ENCODE assay signal across 8 cellular contexts in genomic region chr1:173869108-173869359, GRCh38. TPM values are rescaled to one million over a fixed set of nuclear protein-coding genes. Genes with fewer than 3 reads are reported as not detected.
DNase-seq lines count a peak whose midpoint lies in the region; ATAC-seq, FAIRE-seq and TF ChIP-seq lines count a peak whose summit lies in the region.

No MANE protein-coding gene starts in this region.

- no peak overlapping the region for H3K23ac ChIP-seq in H1 (ENCODE audit: insufficient read length)

- H3K36me3 ChIP-seq in NT2/D1 (ENCODE audit: insufficient read depth, insufficient read length, low read length) (peaks cover 64% of the 10 kb centered on the region), H1 (ENCODE audit: control insufficient read depth in 2 of 4, insufficient read depth in 4 of 4, low read length in 3 of 4) (peaks cover 24 to 47% (median 31%) of the 10 kb centered on the region in 4 experiments), neuron (ENCODE audit: insufficient read depth, low read length) (peaks cover 51% of the 10 kb centered on the region)

- H3K27me3 Mint-ChIP-seq in CD14-positive monocyte (ENCODE audit: low read depth in 3 of 3), result peaks cover 0 to 2% (median 0%) of the 10 kb centered on the region in 3 donors

- H3K4me3 ChIP-seq in NT2/D1 (ENCODE audit: insufficient read length, low read depth) (peak overlapping the region; percentile 69), H1 (ENCODE audit: extremely low read depth in 1 of 4, insufficient read depth in 2 of 4, low read depth in 3 of 4, low read length in 4 of 4) (peak overlapping the region; percentile 62 to 90 (median 80)), neuron (ENCODE audit: low read length) (peak overlapping the region; percentile 78)

- peak overlapping the region; percentile 17; the same call in 1 of the 2 replicates for H3K27ac ChIP-seq in H1 (ENCODE audit: low read depth, low read length)

- TF ChIP-seq CTCF in CD14-positive monocyte (IDR thresholded peaks at IDR 0.05), result no peak
- no peak for TF ChIP-seq CTCF in H1 (IDR thresholded peaks at IDR 0.05; ENCODE audit: control extremely low read depth in 1 of 3, insufficient read depth in 1 of 3, low read depth in 1 of 3, low read length in 3 of 3)

- H2AFZ ChIP-seq in H1 (ENCODE audit: low read length) (0 out of 2 replicates have a peak overlapping the region, but pooled peaks have one; percentile 74), neuron (ENCODE audit: low read depth, low read length) (peak overlapping the region; percentile 89)

- H2AK5ac ChIP-seq in H1 (ENCODE audit: low read depth, low read length), result no peak overlapping the region

- CTCF ChIA-PET in H1 (lab: Charles Lee; ENCODE audit: partially characterized antibody), result interaction anchor here (1.5 kb wide), 1 partner anchor 46 kb away, joined by 5 read pairs; no protein-coding TSS in a partner anchor

- H3K4me1 Mint-ChIP-seq in CD14-positive monocyte, result peaks cover 54% of the 10 kb centered on the region

- POLR2A ChIA-PET in H1 (lab: Charles Lee; ENCODE audit: partially characterized antibody), result interaction anchor here (1.0 to 13.3 kb wide), 33 partner anchors 8 to 1337 kb away, joined by 3 to 475 read pairs (median 9); partner anchors contain the start of genes CENPL, DARS2, PRDX6 and RC3H1

- ATAC-seq in HG02623 (IDR thresholded peaks at IDR 0.05; ENCODE audit: unreplicated experiment), result no peak
- no peak for ATAC-seq in HG03469 (IDR thresholded peaks at IDR 0.05; ENCODE audit: unreplicated experiment)

- peak overlapping the region; percentile 91 to 97 (median 94) for H3K27ac Mint-ChIP-seq in CD14-positive monocyte

- no peaks in the 10 kb centered on the region for H3K9me3 ChIP-seq in NT2/D1 (ENCODE audit: insufficient read depth, low read length)
- H3K9me3 ChIP-seq in H1 (ENCODE audit: insufficient read depth in 2 of 2, low read depth in 1 of 2, low read length in 1 of 2), result no peaks in the 10 kb centered on the region
- no peaks in the 10 kb centered on the region for H3K9me3 ChIP-seq in neuron (ENCODE audit: low read length)

- no peak overlapping the region for H3K18ac ChIP-seq in H1 (ENCODE audit: extremely low read depth, low read length)

- no peak overlapping the region for H2BK20ac ChIP-seq in H1 (ENCODE audit: low read length)

- no peak overlapping the region for H3K56ac ChIP-seq in H1 (replicated peaks; ENCODE audit: insufficient read length, low read depth, low read length)

- no peak overlapping the region for H2BK12ac ChIP-seq in H1 (ENCODE audit: low read depth, low read length)

- H4K20me1 ChIP-seq in H1 (replicated peaks in 1 of 2; ENCODE audit: control insufficient read depth in 1 of 2, insufficient read depth in 2 of 2, low read length in 2 of 2), result peaks cover 7 to 11% of the 10 kb centered on the region in 2 experiments

- H4K5ac ChIP-seq in H1 (ENCODE audit: insufficient read length, low read depth, low read length), result no peak overlapping the region

- H3K9me3 Mint-ChIP-seq in CD14-positive monocyte, result peaks cover 0 to 2% (median 0%) of the 10 kb centered on the region in 7 donors

- H3K79me1 ChIP-seq in H1 (ENCODE audit: low read depth, low read length), result no peaks in the 10 kb centered on the region; the same call in 1 of the 2 replicates

- H2BK120ac ChIP-seq in H1 (replicated peaks; ENCODE audit: low read depth, low read length), result no peak overlapping the region

- H3K4me3 Mint-ChIP-seq in CD14-positive monocyte, result peak overlapping the region; percentile 98 to 99

- FAIRE-seq in H1 (lab: Jason Lieb, UNC), result no peak

- intact Hi-C loops in CD14-positive monocyte (cut with micrococcal nuclease), result loop anchor here (2.0 to 10.0 kb wide), 5 partner anchors 42 to 394 kb away; partner anchors contain the start of gene PRDX6 (in 2 of the 2)

- no peak for TF ChIP-seq POLR2A in H1 (IDR thresholded peaks at IDR 0.05; ENCODE audit: control extremely low read depth in 1 of 2, low read depth in 2 of 2, low read length in 2 of 2)

- peaks cover 0 to 52% of the 10 kb centered on the region in 2 experiments; a peak in 3 of 4 replicates for H3K79me2 ChIP-seq in H1 (ENCODE audit: control insufficient read depth in 1 of 2, insufficient read depth in 2 of 2, low read length in 2 of 2)

- no peak overlapping the region for H2BK5ac ChIP-seq in H1 (ENCODE audit: low read depth, low read length)

- WGBS in H1 (ENCODE audit: extremely low coverage in 1 of 2, insufficient coverage in 1 of 2, insufficient read length in 1 of 2, insufficient replicate concordance in 2 of 2, low coverage in 1 of 2, low lambda C conversion rate in 2 of 2, missing lambda C conversion rate in 1 of 2), 2 experiments, result 13% methylated on average over 3 of the region's 3 CpGs; no CpG with 5 or more reads in 1 of the 2 experiments

- H4K8ac ChIP-seq in H1 (ENCODE audit: extremely low read depth, insufficient read depth, low read length), result no peak overlapping the region

- H3K4me1 ChIP-seq in NT2/D1 (ENCODE audit: insufficient read depth, insufficient read length) (no peaks in the 10 kb centered on the region), H1 (replicated peaks in 1 of 4; ENCODE audit: control insufficient read depth in 3 of 4, insufficient read depth in 4 of 4, low read length in 3 of 4) (peaks cover 2 to 10% (median 4%) of the 10 kb centered on the region in 4 experiments; a peak in 5 of 7 replicates), neuron (ENCODE audit: insufficient read depth, low read length) (peaks cover 36% of the 10 kb centered on the region)

- peaks cover 40 to 43% of the 10 kb centered on the region in 2 donors for H3K36me3 Mint-ChIP-seq in CD14-positive monocyte

- DNase-seq in CD14-positive monocyte (ENCODE audit: low spot score), result no peak
- DNase-seq in NT2/D1 (ENCODE audit: low read depth, low spot score), result no peak
- no peak for DNase-seq in H1 (ENCODE audit: low read depth in 1 of 2, low spot score in 2 of 2)
- DNase-seq in SKM-1 (lab: John Stamatoyannopoulos, UW; ENCODE audit: unreplicated experiment), result no peak
- DNase-seq in CD1c-positive myeloid dendritic cell (ENCODE audit: extremely low spot score), result no peak

- no peak overlapping the region for H4K91ac ChIP-seq in H1 (replicated peaks; ENCODE audit: insufficient read length, low read length)

- no peak overlapping the region for H3K4ac ChIP-seq in H1 (replicated peaks; ENCODE audit: insufficient read length, low read depth, low read length)

- H3K9ac ChIP-seq in NT2/D1 (ENCODE audit: insufficient read length, low read depth) (peak overlapping the region; percentile 59), H1 (replicated peaks in 1 of 4; ENCODE audit: extremely low read depth in 1 of 4, low read depth in 3 of 4, low read length in 3 of 4) (peak overlapping the region in 2 of 4 experiments; percentile 62 to 91; a peak in 5 of 7 replicates)

- peaks cover 3% of the 10 kb centered on the region for H3K23me2 ChIP-seq in H1 (ENCODE audit: low read depth, low read length)

- H3K27me3 ChIP-seq in NT2/D1 (ENCODE audit: insufficient read depth, insufficient read length) (no peaks in the 10 kb centered on the region), H1 (replicated peaks in 1 of 4; ENCODE audit: control insufficient read depth in 3 of 4, extremely low read depth in 1 of 4, insufficient read depth in 3 of 4, low read length in 3 of 4) (no peaks in the 10 kb centered on the region), neuron (ENCODE audit: insufficient read depth, low read length) (no peaks in the 10 kb centered on the region)

- no peak overlapping the region for H2BK15ac ChIP-seq in H1 (ENCODE audit: low read length)

- no peak for TF ChIP-seq RAD21 in H1 (IDR thresholded peaks at IDR 0.05 in 1 of 2, conservative IDR thresholded peaks at IDR 0.05 in 1 of 2; ENCODE audit: low read depth in 2 of 2, low read length in 2 of 2)

- peak overlapping the region; percentile 82 to 83 for H3K4me2 ChIP-seq in H1 (ENCODE audit: insufficient read depth in 1 of 2, low read depth in 2 of 2, low read length in 2 of 2)

- no peak for TF ChIP-seq EP300 in H1 (IDR thresholded peaks at IDR 0.05; ENCODE audit: borderline replicate concordance in 1 of 2, low read depth in 2 of 2, low read length in 2 of 2)

- H3K14ac ChIP-seq in H1 (ENCODE audit: insufficient read length), result no peak overlapping the region

RNA-seq across cellular contexts. Expression of gene ZBTB37, which starts 0.9 kb away (rescaled TPM):
- polyA plus RNA-seq in CD14-positive monocyte, result under 1 TPM; 0.87 to 0.91 TPM
- 11.3 and 12.5 TPM in 2 replicates for total RNA-seq in H1 (2021; fragmentation: NEBNext Ultra II Directional; extraction: Animal tissue kit (Norgen Biotek cat#: 25700))
- 1.6 and 1.7 TPM in 2 replicates for polyA plus RNA-seq in H1 (2011; rRNA removed)
- polyA plus RNA-seq in H1 (2011; cell fraction: cytosol; rRNA removed), result 2.5 TPM
- 5.2 TPM for polyA plus RNA-seq in H1 (2011; cell fraction: nucleus; rRNA removed)
- polyA plus RNA-seq in H1 (2012, experiment 1 of 2), result 1.6 to 4.6 TPM (median 2.8 TPM) in 4 replicates
- 0.14 TPM for polyA plus RNA-seq in H1 (2012, experiment 2 of 2)
- 3.3 TPM for polyA plus RNA-seq in H1 (2013, experiment 1 of 2)
- 2.8 TPM for polyA plus RNA-seq in H1 (2013, experiment 2 of 2)
- 27.7 and 32.6 TPM in 2 replicates for polyA minus RNA-seq in H1 (2011; rRNA and poly(A)+ RNA removed)
- polyA minus RNA-seq in H1 (2011; cell fraction: cytosol; rRNA and poly(A)+ RNA removed), result 5.9 TPM
- polyA minus RNA-seq in H1 (2011; cell fraction: nucleus; rRNA and poly(A)+ RNA removed), result 15.9 TPM

RNA-seq across cellular contexts. Expression of gene GAS5, which starts 1.2 kb away (rescaled TPM):
- 10 to 100 TPM; 90.4 to 92.0 TPM for polyA plus RNA-seq in CD14-positive monocyte
- total RNA-seq in H1 (2021; fragmentation: NEBNext Ultra II Directional; extraction: Animal tissue kit (Norgen Biotek cat#: 25700)), result 763 and 799 TPM in 2 replicates
- polyA plus RNA-seq in H1 (2011; rRNA removed), result 716 and 1,238 TPM in 2 replicates
- polyA plus RNA-seq in H1 (2011; cell fraction: cytosol; rRNA removed), result 1,318 TPM
- 616 TPM for polyA plus RNA-seq in H1 (2011; cell fraction: nucleus; rRNA removed)
- 903 to 1,125 TPM (median 1,026 TPM) in 4 replicates for polyA plus RNA-seq in H1 (2012, experiment 1 of 2)
- polyA plus RNA-seq in H1 (2012, experiment 2 of 2), result 245 TPM
- polyA plus RNA-seq in H1 (2013, experiment 1 of 2), result 730 TPM
- polyA plus RNA-seq in H1 (2013, experiment 2 of 2), result 658 TPM
- 674 and 729 TPM in 2 replicates for polyA minus RNA-seq in H1 (2011; rRNA and poly(A)+ RNA removed)
- polyA minus RNA-seq in H1 (2011; cell fraction: cytosol; rRNA and poly(A)+ RNA removed), result 428 TPM
- polyA minus RNA-seq in H1 (2011; cell fraction: nucleus; rRNA and poly(A)+ RNA removed), result 1,795 TPM

RNA-seq across cellular contexts. Expression of gene CENPL, which starts 44.4 kb away (rescaled TPM):
- polyA plus RNA-seq in CD14-positive monocyte, result 1 to 10 TPM in 1 of 2 donors, under 1 TPM in 1; 0.81 to 2.6 TPM
- 16.0 and 16.3 TPM in 2 replicates for total RNA-seq in H1 (2021; fragmentation: NEBNext Ultra II Directional; extraction: Animal tissue kit (Norgen Biotek cat#: 25700))
- polyA plus RNA-seq in H1 (2011; rRNA removed), result 4.5 and 6.6 TPM in 2 replicates
- polyA plus RNA-seq in H1 (2011; cell fraction: cytosol; rRNA removed), result 7.6 TPM
- polyA plus RNA-seq in H1 (2011; cell fraction: nucleus; rRNA removed), result 4.0 TPM
- 8.6 to 11.3 TPM (median 10.5 TPM) in 4 replicates for polyA plus RNA-seq in H1 (2012, experiment 1 of 2)
- polyA plus RNA-seq in H1 (2012, experiment 2 of 2), result 4.4 TPM
- polyA plus RNA-seq in H1 (2013, experiment 1 of 2), result 8.6 TPM
- polyA plus RNA-seq in H1 (2013, experiment 2 of 2), result 8.5 TPM
- 18.1 and 23.7 TPM in 2 replicates for polyA minus RNA-seq in H1 (2011; rRNA and poly(A)+ RNA removed)
- polyA minus RNA-seq in H1 (2011; cell fraction: cytosol; rRNA and poly(A)+ RNA removed), result 10.5 TPM
- polyA minus RNA-seq in H1 (2011; cell fraction: nucleus; rRNA and poly(A)+ RNA removed), result 19.5 TPM

RNA-seq across cellular contexts. Expression of gene DARS2, which starts 44.6 kb away (rescaled TPM):
- polyA plus RNA-seq in CD14-positive monocyte (1 to 10 TPM; 6.2 to 8.2 TPM), H1 (2011; rRNA removed) (15.8 and 21.0 TPM in 2 replicates)
- total RNA-seq in H1 (2021; fragmentation: NEBNext Ultra II Directional; extraction: Animal tissue kit (Norgen Biotek cat#: 25700)), result 35.2 and 35.7 TPM in 2 replicates
- 24.2 TPM for polyA plus RNA-seq in H1 (2011; cell fraction: cytosol; rRNA removed)
- polyA plus RNA-seq in H1 (2011; cell fraction: nucleus; rRNA removed), result 19.2 TPM
- polyA plus RNA-seq in H1 (2012, experiment 1 of 2), result 20.1 to 31.2 TPM (median 23.7 TPM) in 4 replicates
- 4.2 TPM for polyA plus RNA-seq in H1 (2012, experiment 2 of 2)
- polyA plus RNA-seq in H1 (2013, experiment 1 of 2), result 29.8 TPM
- 29.5 TPM for polyA plus RNA-seq in H1 (2013, experiment 2 of 2)
- polyA minus RNA-seq in H1 (2011; rRNA and poly(A)+ RNA removed), result 43.8 and 46.7 TPM in 2 replicates
- 22.6 TPM for polyA minus RNA-seq in H1 (2011; cell fraction: cytosol; rRNA and poly(A)+ RNA removed)
- polyA minus RNA-seq in H1 (2011; cell fraction: nucleus; rRNA and poly(A)+ RNA removed), result 33.5 TPM

RNA-seq across cellular contexts. Expression of gene SERPINC1, which starts 48.1 kb away (rescaled TPM):
- polyA plus RNA-seq in CD14-positive monocyte, result not detected
- not detected in 2 replicates for total RNA-seq in H1 (2021; fragmentation: NEBNext Ultra II Directional; extraction: Animal tissue kit (Norgen Biotek cat#: 25700))
- 0.08 TPM in 1 of 2 replicates, not detected in the other for polyA plus RNA-seq in H1 (2011; rRNA removed)
- not detected for polyA plus RNA-seq in H1 (2011; cell fraction: cytosol; rRNA removed)
- not detected for polyA plus RNA-seq in H1 (2011; cell fraction: nucleus; rRNA removed)
- polyA plus RNA-seq in H1 (2012, experiment 1 of 2), result not detected in 4 replicates
- not detected for polyA plus RNA-seq in H1 (2012, experiment 2 of 2)
- not detected for polyA plus RNA-seq in H1 (2013, experiment 1 of 2)
- not detected for polyA plus RNA-seq in H1 (2013, experiment 2 of 2)
- 0.20 TPM in 1 of 2 replicates, not detected in the other for polyA minus RNA-seq in H1 (2011; rRNA and poly(A)+ RNA removed)
- not detected for polyA minus RNA-seq in H1 (2011; cell fraction: cytosol; rRNA and poly(A)+ RNA removed)
- polyA minus RNA-seq in H1 (2011; cell fraction: nucleus; rRNA and poly(A)+ RNA removed), result not detected
